Comparison of ENCODE assay signal across 28 cellular contexts in the genomic region with DNA sequence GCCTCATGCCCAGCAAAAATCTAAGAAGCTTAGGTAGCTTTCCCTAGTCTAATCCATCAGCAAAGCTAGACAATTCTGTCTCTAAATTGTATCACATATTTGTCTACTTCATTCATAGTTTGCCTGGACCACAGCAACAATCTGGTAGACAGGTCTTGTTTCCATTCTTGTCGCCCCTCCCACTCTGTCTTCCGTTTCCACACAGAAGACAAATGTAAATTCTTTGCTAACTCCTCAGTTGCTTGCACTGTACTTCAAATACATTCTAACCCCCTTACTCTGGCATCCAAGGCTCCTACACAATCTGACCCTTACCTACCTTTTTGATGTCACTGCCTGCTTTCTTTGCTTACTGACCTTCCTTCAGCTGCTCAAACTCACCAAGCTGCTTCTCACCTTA. TPM values are rescaled to one million over a fixed set of nuclear protein-coding genes. Genes with fewer than 3 reads are reported as not detected.
DNase-seq lines count a peak whose midpoint lies in the region; ATAC-seq and TF ChIP-seq lines count a peak whose summit lies in the region.
"Had no signal": no experiment of that assay in that cellular context is flagged by ENCODE, and none has a peak within 500 bp of the region (broad histone marks: within the 10 kb centered on the region; RNA-seq: fewer than 3 reads in every experiment).

No MANE protein-coding gene starts in this region.

- no peak for DNase-seq in SK-N-SH
- DNase-seq in astrocyte of the spinal cord (ENCODE audit: low read depth, low spot score), result peak; percentile 42
- DNase-seq in nephron progenitor cell, result no peak
- no peak for DNase-seq in foreskin keratinocyte
- no peak for DNase-seq in NCI-H748 (lab: John Stamatoyannopoulos, UW; ENCODE audit: unreplicated experiment)
- no peak for DNase-seq in NCI-H1417 (lab: John Stamatoyannopoulos, UW)
- DNase-seq: 8988T; activated CD4-positive, alpha-beta T cell treated with anti-CD3 and anti-CD28 coated beads for 36 hours; activated CD8-positive, alpha-beta T cell treated with anti-CD3 and anti-CD28 coated beads, Interleukin-2, amount 10 ng/mL, durations not matched to agents 7 days and 5 days; activated effector memory CD4-positive, alpha-beta T cell treated with anti-CD3 and anti-CD28 coated beads, Interleukin-2, amount 50 U/mL, for 16 hours; activated T-cell treated with anti-CD3 and anti-CD28 coated beads for 4 hours; brain microvascular endothelial cell; CD4-positive, alpha-beta T cell; colonic mucosa; effector CD8-positive, alpha-beta T cell; heart right ventricle; NCI-H1092 treated with DMSO at 0.1 percent for 48 hours; NCI-H2029 treated with DMSO at 0.1 percent for 48 hours; right cardiac atrium; stimulated activated CD4-positive, alpha-beta T cell treated with anti-CD3 and anti-CD28 coated beads, Interleukin-2, amount 100 ng/mL, for 48 hours; T-helper 17 cell had no signal

- TF ChIP-seq CTCF in SK-N-SH (IDR thresholded peaks at IDR 0.05) (no peak), astrocyte of the spinal cord (IDR thresholded peaks at IDR 0.05; ENCODE audit: low read depth, low read length) (no peak), nephron progenitor cell (IDR thresholded peaks at IDR 0.05) (no peak), foreskin keratinocyte (conservative IDR thresholded peaks at IDR 0.05) (no peak)

- peaks cover 66% of the 10 kb centered on the region for H3K36me3 Mint-ChIP-seq in nephron progenitor cell (ENCODE audit: low read depth)

- no peaks in the 10 kb centered on the region for H3K9me3 ChIP-seq in SK-N-SH
- H3K9me3 ChIP-seq: colonic mucosa, heart right ventricle had no signal

- peaks cover 15% of the 10 kb centered on the region for H3K4me1 Mint-ChIP-seq in nephron progenitor cell

- H3K27ac ChIP-seq in SK-N-SH (ENCODE audit: low read depth in 2 of 2, low read length in 1 of 2), result peak overlapping the region in 1 of 2 experiments; percentile 18; a peak in 3 of 4 replicates
- no peak overlapping the region for H3K27ac ChIP-seq in foreskin keratinocyte
- H3K27ac ChIP-seq: brain microvascular endothelial cell, colonic mucosa, heart right ventricle, parathyroid adenoma, RWPE1 had no signal

- TF ChIP-seq RAD21 in SK-N-SH (IDR thresholded peaks at IDR 0.05; ENCODE audit: low read length), result no peak

- CTCF ChIA-PET in SK-N-SH (lab: Yijun Ruan, JAX), result interaction anchor here (1.1 to 1.2 kb wide), 3 partner anchors 9 to 359 kb away, joined by 3 to 4 read pairs (median 3); no protein-coding TSS in a partner anchor

- H3K9ac ChIP-seq in SK-N-SH, result no peak overlapping the region
- H3K9ac ChIP-seq: parathyroid adenoma had no signal

- ATAC-seq in SK-N-SH treated with all-trans-retinoic acid at 6 μM for 48 hours, result peak; percentile 6; the same call in 2 of the 3 replicates
- no peak for ATAC-seq in foreskin keratinocyte
- no peak for ATAC-seq in GM21619 (IDR thresholded peaks at IDR 0.05; ENCODE audit: unreplicated experiment)
- ATAC-seq: activated CD4-positive, alpha-beta T cell treated with anti-CD3 and anti-CD28 coated beads for 36 hours; activated CD8-positive, alpha-beta T cell treated with anti-CD3 and anti-CD28 coated beads, Interleukin-2, amount 10 ng/mL, durations not matched to agents 7 days and 5 days; heart right ventricle; right cardiac atrium; T-helper 17 cell had no signal

- peaks cover 23 to 62% of the 10 kb centered on the region in 2 experiments for H3K36me3 ChIP-seq in SK-N-SH (replicated peaks in 1 of 2; ENCODE audit: control insufficient read depth in 1 of 2, insufficient read depth in 2 of 2, low read length in 1 of 2)
- H3K36me3 ChIP-seq: colonic mucosa had no signal

- H3K9me3 Mint-ChIP-seq in nephron progenitor cell, result no peaks in the 10 kb centered on the region
- H3K9me3 Mint-ChIP-seq: CD4-positive, alpha-beta T cell; IgD-negative memory B cell; neural crest cell had no signal

- H3F3A ChIP-seq in SK-N-SH (replicated peaks; ENCODE audit: insufficient read depth), result peaks cover 42% of the 10 kb centered on the region

- no peak overlapping the region for H2AFZ ChIP-seq in SK-N-SH (ENCODE audit: low read depth)
- H2AFZ ChIP-seq: parathyroid adenoma had no signal

- H3K27ac Mint-ChIP-seq in nephron progenitor cell, result peak overlapping the region; percentile 6
- H3K27ac Mint-ChIP-seq: activated CD4-positive, alpha-beta T cell treated with anti-CD3 and anti-CD28 coated beads for 36 hours; activated CD8-positive, alpha-beta T cell treated with anti-CD3 and anti-CD28 coated beads, Interleukin-2, amount 10 ng/mL, durations not matched to agents 7 days and 5 days; CD4-positive, alpha-beta T cell; T-helper 17 cell had no signal

- H3K27me3 ChIP-seq in SK-N-SH (ENCODE audit: insufficient read depth), result no peaks in the 10 kb centered on the region
- no peaks in the 10 kb centered on the region for H3K27me3 ChIP-seq in foreskin keratinocyte
- H3K27me3 ChIP-seq: brain microvascular endothelial cell, colonic mucosa, heart right ventricle had no signal

- no peaks in the 10 kb centered on the region for H3K9me2 ChIP-seq in SK-N-SH

- H3K4me2 ChIP-seq in SK-N-SH, result no peak overlapping the region

- H3K27me3 Mint-ChIP-seq in nephron progenitor cell (ENCODE audit: low read depth, poor library complexity), result no peaks in the 10 kb centered on the region
- H3K27me3 Mint-ChIP-seq: activated CD4-positive, alpha-beta T cell treated with anti-CD3 and anti-CD28 coated beads for 36 hours; CD4-positive, alpha-beta T cell; IgD-negative memory B cell; T-helper 17 cell had no signal

- H3K4me1 ChIP-seq in SK-N-SH (ENCODE audit: control insufficient read depth in 1 of 2, insufficient read depth in 2 of 2, low read depth in 1 of 2, low read length in 1 of 2) (peaks cover 4 to 43% of the 10 kb centered on the region in 2 experiments), foreskin keratinocyte (peaks cover 20% of the 10 kb centered on the region)
- H3K4me1 ChIP-seq: colonic mucosa, parathyroid adenoma had no signal

- 87% methylated on average over 2 of the region's 2 CpGs for WGBS in SK-N-SH (ENCODE audit: low lambda C conversion rate)

- no peaks in the 10 kb centered on the region for H4K20me1 ChIP-seq in SK-N-SH (ENCODE audit: insufficient read depth)

- H3K4me3 Mint-ChIP-seq in nephron progenitor cell, result no peak overlapping the region
- H3K4me3 Mint-ChIP-seq: activated CD4-positive, alpha-beta T cell treated with anti-CD3 and anti-CD28 coated beads for 36 hours; activated CD8-positive, alpha-beta T cell treated with anti-CD3 and anti-CD28 coated beads, Interleukin-2, amount 10 ng/mL, durations not matched to agents 7 days and 5 days; CD4-positive, alpha-beta T cell; IgD-negative memory B cell; neural crest cell; T-helper 17 cell had no signal

- POLR2A ChIA-PET in SK-N-SH (lab: Yijun Ruan, JAX), result no interaction called here

- H3K4me3 ChIP-seq in SK-N-SH (ENCODE audit: low read depth in 2 of 2, low read length in 1 of 2), result no peak overlapping the region
- H3K4me3 ChIP-seq in astrocyte of the spinal cord (ENCODE audit: low read depth, low read length), result no peak overlapping the region
- H3K4me3 ChIP-seq: colonic mucosa, heart right ventricle, lung had no signal

- in situ Hi-C loops in astrocyte of the spinal cord (cut with HindIII; ENCODE audit: low sequenced_read_pairs), result no loop called here

- peaks cover 24% of the 10 kb centered on the region for H3K79me2 ChIP-seq in SK-N-SH (ENCODE audit: insufficient read depth)
- H3K79me2 ChIP-seq: parathyroid adenoma had no signal

- TF ChIP-seq EP300 in SK-N-SH (IDR thresholded peaks at IDR 0.05; ENCODE audit: borderline replicate concordance in 1 of 2, low read depth in 1 of 2, low read length in 1 of 2), result no peak

TF ChIP-seq in SK-N-SH treated with all-trans-retinoic acid at 6 μM for 48 hours, 23 proteins besides CTCF, POLR2A, EP300 and RAD21 (continues in another document):
- TF ChIP-seq SNAI2 (CRISPR knock-in tag; IDR thresholded peaks at IDR 0.05) (no peak), PATZ1 (CRISPR knock-in tag; IDR thresholded peaks at IDR 0.05; ENCODE audit: borderline replicate concordance) (no peak)

TF ChIP-seq in SK-N-SH, 30 proteins besides CTCF, POLR2A, EP300 and RAD21:
- no peak for TF ChIP-seq CHD2 (IDR thresholded peaks at IDR 0.05; ENCODE audit: low read length, partially characterized antibody)
TF ChIP-seq in SK-N-SH: peak in this region for 0.

RNA-seq across cellular contexts. Expression of gene THUMPD2, which starts 40.1 kb away (rescaled TPM):
- 5.3 and 6.5 TPM in 2 replicates for polyA plus RNA-seq in SK-N-SH (2012; rRNA removed)
- 5.0 and 5.3 TPM in 2 replicates for polyA plus RNA-seq in SK-N-SH (2012; cell fraction: cytosol; rRNA removed)
- 9.7 and 19.1 TPM in 2 replicates for polyA plus RNA-seq in SK-N-SH (2012; cell fraction: nucleus; rRNA removed)
- total RNA-seq in foreskin keratinocyte, result 11.7 and 12.9 TPM in 2 replicates
- 7.2 and 8.8 TPM in 2 replicates for polyA plus RNA-seq in foreskin keratinocyte
